In genomic region chr7:73774923-73775322, GRCh38 we compare ENCODE assay signal across 16 cellular contexts. TPM values are rescaled to one million over a fixed set of nuclear protein-coding genes. Genes with fewer than 3 reads are reported as not detected.
A peak's percentile ranks its signal among the peaks of the same experiment; 100 is the strongest.
DNase-seq lines count a peak whose midpoint lies in the region; ATAC-seq, FAIRE-seq and TF ChIP-seq lines count a peak whose summit lies in the region.
"Had no signal": no experiment of that assay in that cellular context is flagged by ENCODE, and none has a peak within 500 bp of the region (broad histone marks: within the 10 kb centered on the region; RNA-seq: fewer than 3 reads in every experiment).

No MANE protein-coding gene starts in this region.

- no peak overlapping the region for H3K4me3 ChIP-seq in GM12878
- H3K4me3 ChIP-seq: esophagus muscularis mucosa had no signal

- RAD21 ChIA-PET in GM12878 (lab: Charles Lee; ENCODE audit: unreplicated experiment), result no interaction called here

- peaks cover 0 to 2% of the 10 kb centered on the region in 2 experiments; a peak in 1 of 4 replicates for H3K27me3 ChIP-seq in GM12878 (replicated peaks in 1 of 2; ENCODE audit: control insufficient read depth in 2 of 2, insufficient read depth in 2 of 2, low read length in 1 of 2)

- FAIRE-seq in GM12878 (lab: Jason Lieb, UNC) (peak; percentile 41), urothelium cell line (lab: Jason Lieb, UNC) (no peak)

- POLR2A ChIA-PET in GM12878 (lab: Charles Lee), result interaction anchor here (0.6 kb wide), 1 partner anchor 844 kb away, joined by 4 read pairs; no protein-coding TSS in a partner anchor

- intact Hi-C loops in GM12878 (cut with micrococcal nuclease; ENCODE audit: unreplicated experiment), result no loop called here

- CTCF ChIA-PET in GM12878 (lab: Yijun Ruan, JAX), result no interaction called here

- no peaks in the 10 kb centered on the region for H3K36me3 ChIP-seq in GM12878 (ENCODE audit: control insufficient read depth in 2 of 2, insufficient read depth in 2 of 2, low read length in 1 of 2)
- H3K36me3 ChIP-seq: esophagus muscularis mucosa had no signal

- no peak for TF ChIP-seq RAD21 in GM12878 (IDR thresholded peaks at IDR 0.05; ENCODE audit: insufficient read depth, low read depth, low read length)

- peaks cover 3% of the 10 kb centered on the region; the same call in 1 of the 2 replicates for H3K4me1 ChIP-seq in GM12878 (ENCODE audit: control insufficient read depth, insufficient read depth, low read length)

- no peak for TF ChIP-seq POLR2A in GM12878 (IDR thresholded peaks at IDR 0.05; ENCODE audit: low read depth, low read length)

- H2AFZ ChIP-seq in GM12878 (ENCODE audit: control insufficient read depth, low read depth, low read length), result no peak overlapping the region

- H3K79me2 ChIP-seq in GM12878 (ENCODE audit: control insufficient read depth, insufficient read depth, low read length), result no peaks in the 10 kb centered on the region

- DNase-seq in H4 (ENCODE audit: low spot score), result peak; percentile 49
- DNase-seq in LHCN-M2 (ENCODE audit: low read depth), result peak; percentile 62
- DNase-seq in GM12878 (ENCODE audit: low read depth, low spot score), result no peak
- peak; percentile 22 for DNase-seq in kidney tubule cell (ENCODE audit: low spot score)
- DNase-seq in urothelium cell line (ENCODE audit: low spot score), result no peak
- no peak for DNase-seq in NCI-H1105 treated with DMSO at 0.1 percent for 48 hours (lab: John Stamatoyannopoulos, UW)
- no peak for DNase-seq in iPS-NIHi11 (ENCODE audit: low spot score)
- DNase-seq: activated CD4-positive, alpha-beta T cell treated with anti-CD3 and anti-CD28 coated beads, Interleukin-2, amount 50 U/mL, for 1 hour; activated naive CD8-positive, alpha-beta T cell treated with anti-CD3 and anti-CD28 coated beads, Interleukin-2, amount 50 U/mL, for 24 hours; activated T-cell treated with anti-CD3 and anti-CD28 coated beads, Interleukin-2, amount 50 U/mL, for 4 hours; H7; MV-4-11; NCI-H226; stimulated activated naive CD4-positive, alpha-beta T cell treated with Interleukin-2 at 50 U/mL for 16 hours; T1000 had no signal

- no peaks in the 10 kb centered on the region for H3K9me3 ChIP-seq in GM12878 (replicated peaks; ENCODE audit: control insufficient read depth, insufficient read depth, low read length)
- H3K9me3 ChIP-seq: esophagus muscularis mucosa had no signal

- no peak for TF ChIP-seq EP300 in GM12878 (IDR thresholded peaks at IDR 0.05; ENCODE audit: borderline replicate concordance in 1 of 2, control insufficient read depth in 1 of 2, low read depth in 2 of 2, low read length in 2 of 2)

- no TSS peak for BruUV-seq in GM12878 (replicated peaks; lab: Mats Ljungman, UMichigan)

- ATAC-seq in GM12878, result no peak
- ATAC-seq: activated naive CD8-positive, alpha-beta T cell treated with anti-CD3 and anti-CD28 coated beads, Interleukin-2, amount 50 U/mL, for 24 hours; activated T-cell treated with anti-CD3 and anti-CD28 coated beads, Interleukin-2, amount 50 U/mL, for 4 hours had no signal

- H3K9ac ChIP-seq in GM12878 (ENCODE audit: control insufficient read depth, insufficient read depth, low read length), result no peak overlapping the region

- SMC1A ChIA-PET in GM12878 (lab: Charles Lee; ENCODE audit: uncharacterized antibody, unreplicated experiment), result no interaction called here

- H4K20me1 ChIP-seq in GM12878 (ENCODE audit: control insufficient read depth, insufficient read depth), result no peaks in the 10 kb centered on the region

- no peak overlapping the region for H3K27ac ChIP-seq in GM12878 (ENCODE audit: control insufficient read depth, insufficient read depth)
- H3K27ac ChIP-seq: esophagus muscularis mucosa had no signal

- TF ChIP-seq CTCF in GM12878 (IDR thresholded peaks at IDR 0.05 in 2 of 3, conservative IDR thresholded peaks at IDR 0.05 in 1 of 3; ENCODE audit: control insufficient read depth in 2 of 3, extremely low read depth in 1 of 3, insufficient read depth in 1 of 3, low read depth in 3 of 3, low read length in 3 of 3), result no peak

- in situ Hi-C loops in GM12878 (cut with MboI), result no loop called here

- no peak overlapping the region for H3K4me2 ChIP-seq in GM12878 (ENCODE audit: control insufficient read depth, insufficient read depth)

- WGBS in GM12878 (ENCODE audit: insufficient coverage, insufficient replicate concordance, low lambda C conversion rate, missing lambda C conversion rate), result 4% methylated on average over 1 of the region's 1 CpG

RNA-seq across cellular contexts. Expression of gene CLDN3, which starts 4.9 kb away (rescaled TPM):
- total RNA-seq in H4 (2014; rRNA removed; shearing (Covaris generic)), result not detected in 2 replicates
- total RNA-seq in LHCN-M2 (2014; rRNA removed) (not detected in 2 replicates), GM12878 (2014; rRNA removed) (not detected in 2 replicates), GM12878 (2014; rRNA removed; fragmentation: Illumina TruSeq; extraction: Trizol) (not detected in 2 replicates), GM12878 (2021) (not detected in 2 replicates)
- polyA plus RNA-seq in LHCN-M2 (2012), result not detected
- not detected in 2 replicates for total RNA-seq in GM12878 (2013; cell fraction: nucleolus; rRNA removed)
- not detected for polyA plus RNA-seq in GM12878 (2011; ENCODE audit: low read depth)
- polyA plus RNA-seq in GM12878 (2011; rRNA removed) (0.05 TPM in 1 of 2 replicates, not detected in the other), GM12878 (2014; fragmentation: Illumina TruSeq; extraction: Trizol) (not detected in 2 replicates), GM12878 (2014; fragmentation: Nextera tagmentation; extraction: Ambion mirVana) (not detected), GM12878 (2014; rRNA removed) (not detected in 2 replicates), GM12878 (2016; fragmentation: Nextera tagmentation; extraction: Ambion mirVana) (not detected)
- polyA plus RNA-seq in GM12878 (2011; cell fraction: cytosol; rRNA removed), result 0.06 and 0.07 TPM in 2 replicates
- 0.10 and 0.15 TPM in 2 replicates for polyA plus RNA-seq in GM12878 (2011; cell fraction: nucleus; rRNA removed)
- polyA plus RNA-seq in GM12878 (2012), result 0.11 TPM in 1 of 2 replicates, not detected in the other
- polyA minus RNA-seq in GM12878 (2011; rRNA and poly(A)+ RNA removed), result not detected in 2 replicates
- not detected in 2 replicates for polyA minus RNA-seq in GM12878 (2011; cell fraction: cytosol; rRNA and poly(A)+ RNA removed)
- not detected in 2 replicates for polyA minus RNA-seq in GM12878 (2011; cell fraction: nucleus; rRNA and poly(A)+ RNA removed)

RNA-seq across cellular contexts. Expression of gene ABHD11, which starts 36.3 kb away (rescaled TPM):
- 25.8 and 37.7 TPM in 2 replicates for total RNA-seq in H4 (2014; rRNA removed; shearing (Covaris generic))
- total RNA-seq in LHCN-M2 (2014; rRNA removed) (34.5 and 40.1 TPM in 2 replicates), GM12878 (2014; rRNA removed) (16.9 and 22.1 TPM in 2 replicates), GM12878 (2014; rRNA removed; fragmentation: Illumina TruSeq; extraction: Trizol) (6.3 and 8.6 TPM in 2 replicates), GM12878 (2021) (11.6 and 14.6 TPM in 2 replicates)
- 25.5 TPM for polyA plus RNA-seq in LHCN-M2 (2012)
- 5.0 and 6.2 TPM in 2 replicates for total RNA-seq in GM12878 (2013; cell fraction: nucleolus; rRNA removed)
- 2.3 TPM for polyA plus RNA-seq in GM12878 (2011; ENCODE audit: low read depth)
- polyA plus RNA-seq in GM12878 (2011; rRNA removed) (2.8 and 6.0 TPM in 2 replicates), GM12878 (2014; fragmentation: Illumina TruSeq; extraction: Trizol) (5.6 and 8.3 TPM in 2 replicates), GM12878 (2014; fragmentation: Nextera tagmentation; extraction: Ambion mirVana) (1 to 10 TPM; 2.8 to 5.6 TPM), GM12878 (2014; rRNA removed) (17.7 and 23.4 TPM in 2 replicates), GM12878 (2016; fragmentation: Nextera tagmentation; extraction: Ambion mirVana) (10 to 100 TPM; 22.7 to 24.8 TPM)
- polyA plus RNA-seq in GM12878 (2011; cell fraction: cytosol; rRNA removed), result 8.6 and 10.1 TPM in 2 replicates
- 5.8 and 7.1 TPM in 2 replicates for polyA plus RNA-seq in GM12878 (2011; cell fraction: nucleus; rRNA removed)
- 4.9 and 6.6 TPM in 2 replicates for polyA plus RNA-seq in GM12878 (2012)
- polyA minus RNA-seq in GM12878 (2011; rRNA and poly(A)+ RNA removed), result 3.6 and 6.4 TPM in 2 replicates
- polyA minus RNA-seq in GM12878 (2011; cell fraction: cytosol; rRNA and poly(A)+ RNA removed), result 3.6 and 3.9 TPM in 2 replicates
- polyA minus RNA-seq in GM12878 (2011; cell fraction: nucleus; rRNA and poly(A)+ RNA removed), result 10.5 and 16.5 TPM in 2 replicates

RNA-seq across cellular contexts. Expression of gene STX1A, which starts 55.5 kb away (rescaled TPM):
- total RNA-seq in H4 (2014; rRNA removed; shearing (Covaris generic)), result 3.5 and 12.1 TPM in 2 replicates
- 80.0 and 100 TPM in 2 replicates for total RNA-seq in LHCN-M2 (2014; rRNA removed)
- polyA plus RNA-seq in LHCN-M2 (2012), result 11.2 TPM
- total RNA-seq in GM12878 (2013; cell fraction: nucleolus; rRNA removed), result 13.9 and 20.9 TPM in 2 replicates
- total RNA-seq in GM12878 (2014; rRNA removed), result 1.9 and 2.6 TPM in 2 replicates
- total RNA-seq in GM12878 (2014; rRNA removed; fragmentation: Illumina TruSeq; extraction: Trizol), result 1.6 and 2.6 TPM in 2 replicates
- 3.1 and 3.9 TPM in 2 replicates for total RNA-seq in GM12878 (2021)
- 1.9 TPM for polyA plus RNA-seq in GM12878 (2011; ENCODE audit: low read depth)
- polyA plus RNA-seq in GM12878 (2011; rRNA removed), result 1.4 and 2.4 TPM in 2 replicates
- 3.3 and 3.8 TPM in 2 replicates for polyA plus RNA-seq in GM12878 (2011; cell fraction: cytosol; rRNA removed)
- 30.5 and 34.2 TPM in 2 replicates for polyA plus RNA-seq in GM12878 (2011; cell fraction: nucleus; rRNA removed)
- polyA plus RNA-seq in GM12878 (2012), result 3.8 and 4.4 TPM in 2 replicates
- polyA plus RNA-seq in GM12878 (2014; fragmentation: Illumina TruSeq; extraction: Trizol), result 1.9 and 3.1 TPM in 2 replicates
- polyA plus RNA-seq in GM12878 (2014; fragmentation: Nextera tagmentation; extraction: Ambion mirVana), result under 1 TPM; 0.15 to 0.21 TPM
- polyA plus RNA-seq in GM12878 (2014; rRNA removed), result 5.2 and 5.3 TPM in 2 replicates
- 1 to 10 TPM; 1.7 to 1.8 TPM for polyA plus RNA-seq in GM12878 (2016; fragmentation: Nextera tagmentation; extraction: Ambion mirVana)
- 1.9 and 2.7 TPM in 2 replicates for polyA minus RNA-seq in GM12878 (2011; rRNA and poly(A)+ RNA removed)
- polyA minus RNA-seq in GM12878 (2011; cell fraction: cytosol; rRNA and poly(A)+ RNA removed), result 0.62 and 1.7 TPM in 2 replicates
- polyA minus RNA-seq in GM12878 (2011; cell fraction: nucleus; rRNA and poly(A)+ RNA removed), result 5.4 and 6.5 TPM in 2 replicates

RNA-seq across cellular contexts. Expression of gene CLDN4, which starts 55.9 kb away (rescaled TPM):
- total RNA-seq in H4 (2014; rRNA removed; shearing (Covaris generic)), result 1.2 and 4.0 TPM in 2 replicates
- total RNA-seq in LHCN-M2 (2014; rRNA removed) (0.17 and 0.19 TPM in 2 replicates), GM12878 (2014; rRNA removed) (not detected in 2 replicates), GM12878 (2014; rRNA removed; fragmentation: Illumina TruSeq; extraction: Trizol) (not detected in 2 replicates), GM12878 (2021) (0.24 and 0.38 TPM in 2 replicates)
- 0.28 TPM for polyA plus RNA-seq in LHCN-M2 (2012)
- not detected in 2 replicates for total RNA-seq in GM12878 (2013; cell fraction: nucleolus; rRNA removed)
- polyA plus RNA-seq in GM12878 (2011; ENCODE audit: low read depth), result not detected
- polyA plus RNA-seq in GM12878 (2011; rRNA removed) (0.05 TPM in 1 of 2 replicates, not detected in the other), GM12878 (2014; fragmentation: Illumina TruSeq; extraction: Trizol) (0.04 TPM in 1 of 2 replicates, not detected in the other), GM12878 (2014; fragmentation: Nextera tagmentation; extraction: Ambion mirVana) (not detected), GM12878 (2014; rRNA removed) (0.04 and 0.06 TPM in 2 replicates), GM12878 (2016; fragmentation: Nextera tagmentation; extraction: Ambion mirVana) (not detected)
- polyA plus RNA-seq in GM12878 (2011; cell fraction: cytosol; rRNA removed), result 0.03 and 0.07 TPM in 2 replicates
- not detected in 2 replicates for polyA plus RNA-seq in GM12878 (2011; cell fraction: nucleus; rRNA removed)
- 0.10 and 0.11 TPM in 2 replicates for polyA plus RNA-seq in GM12878 (2012)
- not detected in 2 replicates for polyA minus RNA-seq in GM12878 (2011; rRNA and poly(A)+ RNA removed)
- not detected in 2 replicates for polyA minus RNA-seq in GM12878 (2011; cell fraction: cytosol; rRNA and poly(A)+ RNA removed)
- polyA minus RNA-seq in GM12878 (2011; cell fraction: nucleus; rRNA and poly(A)+ RNA removed), result not detected in 2 replicates

Comparison
In these comparisons a context has a peak if more than half of its experiments do, and no peak if none do; other contexts are left out.
1. DNase-seq: peak in H4 (single experiment), LHCN-M2 (single experiment) and kidney tubule cell (single experiment); none in GM12878 (single experiment), urothelium cell line (single experiment), NCI-H1105 treated with DMSO at 0.1 percent for 48 hours (single experiment) and iPS-NIHi11 (single experiment).